Comparison of ENCODE assay signal across 8 cellular contexts in genomic region chr6:41191569-41191968, GRCh38. TPM values are rescaled to one million over a fixed set of nuclear protein-coding genes. Genes with fewer than 3 reads are reported as not detected.
DNase-seq lines count a peak whose midpoint lies in the region; ATAC-seq and TF ChIP-seq lines count a peak whose summit lies in the region.

No MANE protein-coding gene starts in this region.

- H3K4me2 ChIP-seq in GM23338 = no peak overlapping the region

- H3K27ac ChIP-seq in GM23338 (ENCODE audit: low read depth) = no peak overlapping the region

- H3K4me1 Mint-ChIP-seq in GM23338 (peaks cover under 1% of the 10 kb centered on the region; the same call in 1 of the 3 replicates), T-cell (peaks cover 33 to 72% (median 71%) of the 10 kb centered on the region in 3 donors)

- H3K4me3 ChIP-seq in GM23338 (no peak overlapping the region), fibroblast of pulmonary artery (replicated peaks; ENCODE audit: low read depth, low read length) (no peak overlapping the region)

- H2AFZ ChIP-seq in GM23338 = peak overlapping the region; percentile 87; the same call in 1 of the 2 replicates

- no peaks in the 10 kb centered on the region for H3K4me1 ChIP-seq in GM23338 (ENCODE audit: insufficient read depth)

- H4K20me1 ChIP-seq in GM23338 (replicated peaks; ENCODE audit: insufficient read depth) = no peaks in the 10 kb centered on the region

- ATAC-seq in GM23338 (peak; percentile 99), T-cell (replicated peaks in 1 of 4) (peak; percentile 39 to 66 (median 54)), GM21423 (IDR thresholded peaks at IDR 0.05; ENCODE audit: unreplicated experiment) (no peak)

- H3K27me3 ChIP-seq in GM23338 (ENCODE audit: insufficient read depth) = no peaks in the 10 kb centered on the region

- CTCF ChIA-PET in T-cell (lab: Charles Lee) = interaction anchor here (0.7 to 1.8 kb wide), 4 partner anchors 9 to 129 kb away, joined by 3 to 11 read pairs (median 4); partner anchors contain the start of gene TREML2 (in 1 of the 2)

- H3K27ac Mint-ChIP-seq in GM23338 (no peak overlapping the region), T-cell (no peak overlapping the region)

- DNase-seq in GM23338 (ENCODE audit: low spot score) (peak; percentile 85), T-cell (peak in 9 of 34 experiments; percentile 10 to 45 (median 21)), fibroblast of pulmonary artery (ENCODE audit: low read depth) (peak; percentile 41), retina (peak; percentile 23), NCI-H1417 (lab: John Stamatoyannopoulos, UW) (no peak), NCI-H226 (no peak), NCI-H2107 treated with DMSO at 0.1 percent for 48 hours (lab: John Stamatoyannopoulos, UW; ENCODE audit: unreplicated experiment) (no peak)

- H3K9me2 ChIP-seq in GM23338 (ENCODE audit: insufficient read depth) = peaks cover 10% of the 10 kb centered on the region; the same call in 1 of the 2 replicates

- H3K4me3 Mint-ChIP-seq in GM23338 (no peak overlapping the region), T-cell (no peak overlapping the region)

- peak; percentile 69 to 92 for TF ChIP-seq CTCF in GM23338 (conservative IDR thresholded peaks at IDR 0.05; ENCODE audit: low read depth in 2 of 2)
- TF ChIP-seq CTCF in fibroblast of pulmonary artery (IDR thresholded peaks at IDR 0.05; ENCODE audit: low read length, missing control alignments) = peak; percentile 56

- no peaks in the 10 kb centered on the region for H3K36me3 ChIP-seq in GM23338 (ENCODE audit: insufficient read depth)

- no peaks in the 10 kb centered on the region for H3K79me2 ChIP-seq in GM23338 (replicated peaks; ENCODE audit: insufficient read depth)

- H3K36me3 Mint-ChIP-seq in GM23338 (ENCODE audit: low read depth) (peaks cover 22% of the 10 kb centered on the region), T-cell (peaks cover 16% of the 10 kb centered on the region)

- POLR2A ChIA-PET in T-cell (lab: Charles Lee) = no interaction called here

- no peaks in the 10 kb centered on the region for H3F3A ChIP-seq in GM23338 (replicated peaks; ENCODE audit: low read depth)

- H3K27me3 Mint-ChIP-seq in GM23338 (ENCODE audit: insufficient read depth, low read depth, poor library complexity) = peaks cover 8% of the 10 kb centered on the region
- H3K27me3 Mint-ChIP-seq in T-cell = no peaks in the 10 kb centered on the region

- H3K9me3 Mint-ChIP-seq in GM23338 (peaks cover 23% of the 10 kb centered on the region), T-cell (peaks cover 0 to 4% (median 0%) of the 10 kb centered on the region in 3 donors)

TF ChIP-seq in GM23338, 12 proteins besides CTCF, POLR2A, EP300 and RAD21 (continues in another document):
- no peak for TF ChIP-seq POLR2AphosphoS5 (IDR thresholded peaks at IDR 0.05; ENCODE audit: low read depth)
- TF ChIP-seq ZNF114 (CRISPR knock-in tag; IDR thresholded peaks at IDR 0.05) = no peak
- no peak for TF ChIP-seq JUNB (IDR thresholded peaks at IDR 0.05; ENCODE audit: unreplicated experiment)
- TF ChIP-seq, protein P1, sequence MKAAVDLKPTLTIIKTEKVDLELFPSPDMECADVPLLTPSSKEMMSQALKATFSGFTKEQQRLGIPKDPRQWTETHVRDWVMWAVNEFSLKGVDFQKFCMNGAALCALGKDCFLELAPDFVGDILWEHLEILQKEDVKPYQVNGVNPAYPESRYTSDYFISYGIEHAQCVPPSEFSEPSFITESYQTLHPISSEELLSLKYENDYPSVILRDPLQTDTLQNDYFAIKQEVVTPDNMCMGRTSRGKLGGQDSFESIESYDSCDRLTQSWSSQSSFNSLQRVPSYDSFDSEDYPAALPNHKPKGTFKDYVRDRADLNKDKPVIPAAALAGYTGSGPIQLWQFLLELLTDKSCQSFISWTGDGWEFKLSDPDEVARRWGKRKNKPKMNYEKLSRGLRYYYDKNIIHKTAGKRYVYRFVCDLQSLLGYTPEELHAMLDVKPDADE (IDR thresholded peaks at IDR 0.05) = no peak
- TF ChIP-seq EZH2phosphoT487 (IDR thresholded peaks at IDR 0.05; ENCODE audit: unreplicated experiment) = no peak
- TF ChIP-seq, protein P2, sequence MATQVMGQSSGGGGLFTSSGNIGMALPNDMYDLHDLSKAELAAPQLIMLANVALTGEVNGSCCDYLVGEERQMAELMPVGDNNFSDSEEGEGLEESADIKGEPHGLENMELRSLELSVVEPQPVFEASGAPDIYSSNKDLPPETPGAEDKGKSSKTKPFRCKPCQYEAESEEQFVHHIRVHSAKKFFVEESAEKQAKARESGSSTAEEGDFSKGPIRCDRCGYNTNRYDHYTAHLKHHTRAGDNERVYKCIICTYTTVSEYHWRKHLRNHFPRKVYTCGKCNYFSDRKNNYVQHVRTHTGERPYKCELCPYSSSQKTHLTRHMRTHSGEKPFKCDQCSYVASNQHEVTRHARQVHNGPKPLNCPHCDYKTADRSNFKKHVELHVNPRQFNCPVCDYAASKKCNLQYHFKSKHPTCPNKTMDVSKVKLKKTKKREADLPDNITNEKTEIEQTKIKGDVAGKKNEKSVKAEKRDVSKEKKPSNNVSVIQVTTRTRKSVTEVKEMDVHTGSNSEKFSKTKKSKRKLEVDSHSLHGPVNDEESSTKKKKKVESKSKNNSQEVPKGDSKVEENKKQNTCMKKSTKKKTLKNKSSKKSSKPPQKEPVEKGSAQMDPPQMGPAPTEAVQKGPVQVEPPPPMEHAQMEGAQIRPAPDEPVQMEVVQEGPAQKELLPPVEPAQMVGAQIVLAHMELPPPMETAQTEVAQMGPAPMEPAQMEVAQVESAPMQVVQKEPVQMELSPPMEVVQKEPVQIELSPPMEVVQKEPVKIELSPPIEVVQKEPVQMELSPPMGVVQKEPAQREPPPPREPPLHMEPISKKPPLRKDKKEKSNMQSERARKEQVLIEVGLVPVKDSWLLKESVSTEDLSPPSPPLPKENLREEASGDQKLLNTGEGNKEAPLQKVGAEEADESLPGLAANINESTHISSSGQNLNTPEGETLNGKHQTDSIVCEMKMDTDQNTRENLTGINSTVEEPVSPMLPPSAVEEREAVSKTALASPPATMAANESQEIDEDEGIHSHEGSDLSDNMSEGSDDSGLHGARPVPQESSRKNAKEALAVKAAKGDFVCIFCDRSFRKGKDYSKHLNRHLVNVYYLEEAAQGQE (IDR thresholded peaks at IDR 0.05; ENCODE audit: unreplicated experiment) = no peak
- TF ChIP-seq STAT1 (IDR thresholded peaks at IDR 0.05; ENCODE audit: unreplicated experiment) = no peak
- no peak for TF ChIP-seq CREB1 (CRISPR knock-in tag; IDR thresholded peaks at IDR 0.05; ENCODE audit: low read depth)
- no peak for TF ChIP-seq ZNF331 (CRISPR knock-in tag; IDR thresholded peaks at IDR 0.05; ENCODE audit: low read depth)

RNA-seq across cellular contexts. Expression of gene TREML2, which starts 9.4 kb away (rescaled TPM):
- 0.07 TPM in 1 of 2 replicates, not detected in the other for total RNA-seq in GM23338 (2014; rRNA removed; shearing (Covaris generic))
- polyA plus RNA-seq in GM23338 (2016; fragmentation: Nextera tagmentation; extraction: Ambion mirVana) = 0.19 TPM in 1 of 2 replicates, not detected in the other
- total RNA-seq in T-cell = 1 to 10 TPM; 1.2 to 5.8 (median 3.7) TPM

RNA-seq across cellular contexts. Expression of gene TREM2, which starts 28.7 kb away (rescaled TPM):
- not detected in 2 replicates for total RNA-seq in GM23338 (2014; rRNA removed; shearing (Covaris generic))
- not detected in 2 replicates for polyA plus RNA-seq in GM23338 (2016; fragmentation: Nextera tagmentation; extraction: Ambion mirVana)
- under 1 TPM in 2 of 5 donors, not detected in 3; 0.23 to 0.25 TPM for total RNA-seq in T-cell

RNA-seq across cellular contexts. Expression of gene TREML4, which starts 36.6 kb away (rescaled TPM):
- total RNA-seq in GM23338 (2014; rRNA removed; shearing (Covaris generic)) = not detected in 2 replicates
- polyA plus RNA-seq in GM23338 (2016; fragmentation: Nextera tagmentation; extraction: Ambion mirVana) = not detected in 2 replicates
- total RNA-seq in T-cell = not detected

RNA-seq across cellular contexts. Expression of gene TREML1, which starts 37.4 kb away (rescaled TPM):
- total RNA-seq in GM23338 (2014; rRNA removed; shearing (Covaris generic)) = not detected in 2 replicates
- polyA plus RNA-seq in GM23338 (2016; fragmentation: Nextera tagmentation; extraction: Ambion mirVana) = not detected in 2 replicates
- 1 to 10 TPM in 1 of 5 donors, not detected in 4; 1.5 TPM for total RNA-seq in T-cell

Comparison
In these comparisons a context has a peak if more than half of its experiments do, and no peak if none do; other contexts are left out.
1. DNase-seq: peak in GM23338 (single experiment), fibroblast of pulmonary artery (single experiment) and retina (single experiment); none in NCI-H1417 (0 of 3), NCI-H226 (single experiment) and NCI-H2107 treated with DMSO at 0.1 percent for 48 hours (single experiment).